2 cellular contexts compared by ENCODE assay signal in genomic region chrX:50088645-50089044, GRCh38.
TF ChIP-seq lines count a peak whose summit lies in the region.

No MANE protein-coding gene starts in this region.

TF ChIP-seq in IMR-90, 13 proteins besides CTCF, POLR2A, EP300 and RAD21:
- TF ChIP-seq FOS (IDR thresholded peaks at IDR 0.05; ENCODE audit: low read depth, low read length): no peak
- 0 out of 2 replicates have a peak, but pooled peaks have one; percentile 9 for TF ChIP-seq CEBPB (IDR thresholded peaks at IDR 0.05; ENCODE audit: low read depth, low read length)
TF ChIP-seq in IMR-90: peak in this region for 1.

TF ChIP-seq in K562, 482 proteins besides CTCF, POLR2A, EP300 and RAD21:
- TF ChIP-seq ZNF77 (CRISPR knock-in tag; IDR thresholded peaks at IDR 0.05): no peak
- no peak for TF ChIP-seq CEBPG (CRISPR knock-in tag; IDR thresholded peaks at IDR 0.05)
- 0 out of 4 replicates have a peak, but pooled peaks of 1 of the 2 experiments have one; percentile 23 for TF ChIP-seq CEBPG (tag; conservative IDR thresholded peaks at IDR 0.05 in 1 of 2, IDR thresholded peaks at IDR 0.05 in 1 of 2)
- TF ChIP-seq ATF3 (IDR thresholded peaks at IDR 0.05): peak; percentile 27; the same call in 1 of the 2 replicates
- TF ChIP-seq ATF3 (CRISPR knock-in tag; conservative IDR thresholded peaks at IDR 0.05): no peak
